Comparison of ENCODE assay signal across 14 cellular contexts in genomic region chr18:12279781-12280531, GRCh38. TPM values are rescaled to one million over a fixed set of nuclear protein-coding genes. Genes with fewer than 3 reads are reported as not detected.
A peak's percentile ranks its signal among the peaks of the same experiment; 100 is the strongest.
DNase-seq lines count a peak whose midpoint lies in the region; ATAC-seq and TF ChIP-seq lines count a peak whose summit lies in the region.
"Had no signal": no experiment of that assay in that cellular context is flagged by ENCODE, and none has a peak within 500 bp of the region (broad histone marks: within the 10 kb centered on the region; RNA-seq: fewer than 3 reads in every experiment).

No MANE protein-coding gene starts in this region.

- peak overlapping the region; percentile 33; the same call in 1 of the 2 replicates for H3K4me3 ChIP-seq in AG09309 (ENCODE audit: control insufficient read depth, low read depth, low read length)
- no peak overlapping the region for H3K4me3 ChIP-seq in hepatocyte
- peak overlapping the region; percentile 34 to 56 (median 50) for H3K4me3 ChIP-seq in sigmoid colon
- H3K4me3 ChIP-seq: A549 had no signal

- peak overlapping the region; percentile 63 for H3K4me2 ChIP-seq in hepatocyte
- H3K4me2 ChIP-seq: A549 had no signal

- TF ChIP-seq POLR2A in sigmoid colon (IDR thresholded peaks at IDR 0.05): no peak

- TF ChIP-seq EP300 in sigmoid colon (IDR thresholded peaks at IDR 0.05): peak in 2 of 4 donors; percentile 79 to 87

- H2AFZ ChIP-seq in hepatocyte: peak overlapping the region; percentile 23

- H3K9me2 ChIP-seq in hepatocyte (replicated peaks; ENCODE audit: insufficient read depth): no peaks in the 10 kb centered on the region

- peak overlapping the region; percentile 94 for H3K27ac ChIP-seq in caudate nucleus (ENCODE audit: low read depth, low read length)
- peak overlapping the region; percentile 93 for H3K27ac ChIP-seq in hepatocyte
- H3K27ac ChIP-seq in sigmoid colon: peak overlapping the region; percentile 92 to 99 (median 96)
- H3K27ac ChIP-seq: A549 had no signal

- H4K20me1 ChIP-seq in hepatocyte (ENCODE audit: insufficient read depth, poor library complexity, severe bottlenecking): no peaks in the 10 kb centered on the region

- H3K9me3 ChIP-seq in hepatocyte (ENCODE audit: low read depth): no peaks in the 10 kb centered on the region
- no peaks in the 10 kb centered on the region for H3K9me3 ChIP-seq in sigmoid colon
- H3K9me3 ChIP-seq: A549 had no signal

- DNase-seq in AG09309 (ENCODE audit: low read depth) (no peak), caudate nucleus (lab: John Stamatoyannopoulos, UW) (peak in 1 of 61 donors; percentile 49), hepatocyte (ENCODE audit: low spot score) (no peak), sigmoid colon (peak; percentile 84)
- no peak for DNase-seq in activated CD4-positive, alpha-beta T cell treated with anti-CD3 and anti-CD28 coated beads, Interleukin-2, amount 50 U/mL, for 1 hour
- no peak for DNase-seq in activated T-cell treated with anti-CD3 and anti-CD28 coated beads, Interleukin-2, amount 50 U/mL, for 48 hours
- DNase-seq: activated CD8-positive, alpha-beta T cell treated with anti-CD3 and anti-CD28 coated beads for 36 hours; MM.1S; NCI-H82; SW 1271 had no signal

- intact Hi-C loops in sigmoid colon (cut with DNase I): loop anchor here (1.0 to 10.0 kb wide), 5 partner anchors 27 to 425 kb away; partner anchors contain the start of genes AFG3L2, CHMP1B and SPIRE1

- TF ChIP-seq CTCF in AG09309 (IDR thresholded peaks at IDR 0.05; ENCODE audit: control insufficient read depth, insufficient read depth, low read depth, low read length, missing control alignments) (no peak), hepatocyte (IDR thresholded peaks at IDR 0.05; ENCODE audit: poor library complexity) (no peak), sigmoid colon (IDR thresholded peaks at IDR 0.05) (no peak)

- ATAC-seq in HG03025 (IDR thresholded peaks at IDR 0.05; ENCODE audit: low FRiP score, unreplicated experiment) (no peak), HG03159 (IDR thresholded peaks at IDR 0.05; ENCODE audit: unreplicated experiment) (no peak)
- ATAC-seq: activated CD8-positive, alpha-beta T cell treated with anti-CD3 and anti-CD28 coated beads for 36 hours had no signal

- H3K27me3 ChIP-seq in hepatocyte (no peaks in the 10 kb centered on the region), sigmoid colon (no peaks in the 10 kb centered on the region)

- H3K4me1 ChIP-seq in hepatocyte (ENCODE audit: insufficient read depth) (peaks cover 20% of the 10 kb centered on the region), sigmoid colon (peaks cover 0 to 58% (median 52%) of the 10 kb centered on the region in 4 donors)

- WGBS in hepatocyte (ENCODE audit: low lambda C conversion rate, missing lambda C conversion rate): 95% methylated on average over 16 of the region's 16 CpGs
- 85 to 90% methylated on average over 16 of the region's 16 CpGs for WGBS in sigmoid colon, 2 donors

- H3K36me3 ChIP-seq in hepatocyte (replicated peaks; ENCODE audit: insufficient read depth, low read depth) (no peaks in the 10 kb centered on the region), sigmoid colon (no peaks in the 10 kb centered on the region)

- H3K79me2 ChIP-seq in hepatocyte: no peaks in the 10 kb centered on the region

RNA-seq across cellular contexts. Expression of gene CIDEA, which starts 25.8 kb away (rescaled TPM):
- total RNA-seq in hepatocyte (not detected in 2 replicates), sigmoid colon (10 to 100 TPM in 1 of 4 donors, not detected in 3; 17.8 TPM)
- polyA plus RNA-seq in hepatocyte (not detected in 2 replicates), sigmoid colon (1 to 10 TPM in 1 of 3 donors, not detected in 2; 4.2 TPM)
- total RNA-seq: activated CD8-positive, alpha-beta T cell treated with anti-CD3 and anti-CD28 coated beads for 36 hours; myocyte had no signal
- polyA plus RNA-seq: A549 had no signal

RNA-seq across cellular contexts. Expression of gene TUBB6, which starts 28.1 kb away (rescaled TPM):
- total RNA-seq in hepatocyte (68.6 and 86.1 TPM in 2 replicates), sigmoid colon (100 to 1,000 TPM; 298 to 445 (median 376) TPM)
- polyA plus RNA-seq in hepatocyte (96.3 and 109 TPM in 2 replicates), sigmoid colon (10 to 100 TPM; 19.2 to 58.0 (median 42.6) TPM)
